1 cellular context compared by ENCODE assay signal in genomic region chr7:1979591-1980560, GRCh38.
TF ChIP-seq lines count a peak whose summit lies in the region.

No MANE protein-coding gene starts in this region.

TF ChIP-seq in IMR-90, 13 proteins besides CTCF, POLR2A, EP300 and RAD21:
- no peak for TF ChIP-seq ELK1 (IDR thresholded peaks at IDR 0.05; ENCODE audit: borderline replicate concordance, low read depth, low read length)
- no peak for TF ChIP-seq MAZ (IDR thresholded peaks at IDR 0.05; ENCODE audit: borderline replicate concordance, low read depth, low read length)
- TF ChIP-seq CEBPB (IDR thresholded peaks at IDR 0.05; ENCODE audit: low read depth, low read length): no peak
- no peak for TF ChIP-seq NFE2L2 (IDR thresholded peaks at IDR 0.05; ENCODE audit: low read depth, low read length)
- no peak for TF ChIP-seq RCOR1 (IDR thresholded peaks at IDR 0.05; ENCODE audit: insufficient replicate concordance, low read length)
- no peak for TF ChIP-seq BHLHE40 (IDR thresholded peaks at IDR 0.05; ENCODE audit: low read depth, low read length)
- TF ChIP-seq MAFK (IDR thresholded peaks at IDR 0.05; ENCODE audit: low read depth, low read length): no peak
- TF ChIP-seq MXI1 (IDR thresholded peaks at IDR 0.05; ENCODE audit: borderline replicate concordance, low read depth, low read length): no peak
- TF ChIP-seq SMC3 (IDR thresholded peaks at IDR 0.05; ENCODE audit: low read depth, low read length): no peak
- TF ChIP-seq RFX5 (IDR thresholded peaks at IDR 0.05; ENCODE audit: low read depth, low read length): no peak
- TF ChIP-seq CHD1 (IDR thresholded peaks at IDR 0.05; ENCODE audit: low read depth, low read length): no peak
- no peak for TF ChIP-seq USF2 (IDR thresholded peaks at IDR 0.05; ENCODE audit: low read depth, low read length)
- no peak for TF ChIP-seq FOS (IDR thresholded peaks at IDR 0.05; ENCODE audit: low read depth, low read length)
